In the genomic region with DNA sequence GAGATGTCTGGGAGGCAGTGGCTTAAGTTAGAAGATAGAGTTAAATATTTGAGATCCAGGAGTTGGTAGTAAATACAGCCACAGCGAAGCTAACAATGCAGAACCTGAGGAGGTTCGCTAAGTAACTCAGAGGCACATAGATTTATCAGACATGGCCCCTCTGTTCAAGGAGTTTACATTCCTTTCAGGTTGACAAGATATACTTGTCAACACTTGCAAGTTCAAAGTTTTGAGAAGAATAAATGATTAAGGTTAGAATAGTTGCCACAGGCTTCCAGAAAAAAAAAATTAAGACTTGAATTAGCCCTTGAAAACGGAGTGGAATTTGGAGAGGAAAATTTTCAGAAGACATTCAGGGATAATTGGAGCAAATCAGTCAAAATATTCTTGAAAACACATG, we compare ENCODE assay signal across 20 cellular contexts.
"Had no signal": no experiment of that assay in that cellular context is flagged by ENCODE, and none has a peak within 500 bp of the region (broad histone marks: within the 10 kb centered on the region; RNA-seq: fewer than 3 reads in every experiment).

No MANE protein-coding gene starts in this region.

- H3K4me3 ChIP-seq: adrenal gland, coronary artery, sigmoid colon, tibial artery had no signal

- H3K4me1 Mint-ChIP-seq: activated CD4-positive, alpha-beta memory T cell treated with anti-CD3 and anti-CD28 coated beads, Interleukin-2, amount 10 ng/mL, durations not matched to agents 7 days and 5 days; activated CD8-positive, alpha-beta memory T cell treated with anti-CD3 and anti-CD28 coated beads, Interleukin-2, amount 10 ng/mL, durations not matched to agents 7 days and 5 days; immature natural killer cell had no signal

- H3K9me3 ChIP-seq: adrenal gland, sigmoid colon, tibial artery had no signal

- H3K27me3 Mint-ChIP-seq: activated CD4-positive, alpha-beta memory T cell treated with anti-CD3 and anti-CD28 coated beads, Interleukin-2, amount 10 ng/mL, durations not matched to agents 7 days and 5 days; activated CD8-positive, alpha-beta memory T cell treated with anti-CD3 and anti-CD28 coated beads, Interleukin-2, amount 10 ng/mL, durations not matched to agents 7 days and 5 days; natural killer cell treated with Interleukin-12 subunit alpha and Interleukin-12 subunit beta and Interleukin-15 and Interleukin-18, amount 100 ng/mL, for 72 hours had no signal

- H3K27ac Mint-ChIP-seq: activated CD4-positive, alpha-beta memory T cell treated with anti-CD3 and anti-CD28 coated beads, Interleukin-2, amount 10 ng/mL, durations not matched to agents 7 days and 5 days; activated CD8-positive, alpha-beta memory T cell treated with anti-CD3 and anti-CD28 coated beads, Interleukin-2, amount 10 ng/mL, durations not matched to agents 7 days and 5 days; immature natural killer cell; natural killer cell treated with Interleukin-12 subunit alpha and Interleukin-12 subunit beta and Interleukin-15 and Interleukin-18, amount 100 ng/mL, for 72 hours had no signal

- H3K4me3 Mint-ChIP-seq: activated CD4-positive, alpha-beta memory T cell treated with anti-CD3 and anti-CD28 coated beads, Interleukin-2, amount 10 ng/mL, durations not matched to agents 7 days and 5 days; activated CD8-positive, alpha-beta memory T cell treated with anti-CD3 and anti-CD28 coated beads, Interleukin-2, amount 10 ng/mL, durations not matched to agents 7 days and 5 days; immature natural killer cell; natural killer cell treated with Interleukin-12 subunit alpha and Interleukin-12 subunit beta and Interleukin-15 and Interleukin-18, amount 100 ng/mL, for 72 hours had no signal

- H3K36me3 Mint-ChIP-seq: activated CD8-positive, alpha-beta memory T cell treated with anti-CD3 and anti-CD28 coated beads, Interleukin-2, amount 10 ng/mL, durations not matched to agents 7 days and 5 days; immature natural killer cell; natural killer cell treated with Interleukin-12 subunit alpha and Interleukin-12 subunit beta and Interleukin-15 and Interleukin-18, amount 100 ng/mL, for 72 hours had no signal

- DNase-seq: activated CD4-positive, alpha-beta memory T cell treated with anti-CD3 and anti-CD28 coated beads, Interleukin-2, amount 10 ng/mL, durations not matched to agents 7 days and 5 days; activated CD4-positive, alpha-beta T cell treated with anti-CD3 and anti-CD28 coated beads for 48 hours; activated CD4-positive, CD25-positive, alpha-beta regulatory T cell; activated CD8-positive, alpha-beta memory T cell treated with anti-CD3 and anti-CD28 coated beads, Interleukin-2, amount 10 ng/mL, durations not matched to agents 7 days and 5 days; activated naive CD4-positive, alpha-beta T cell treated with anti-CD3 and anti-CD28 coated beads, Interleukin-2, amount 50 U/mL, for 16 hours; activated T-cell treated with anti-CD3 and anti-CD28 coated beads, Interleukin-2, amount 50 U/mL, for 1 hour; adrenal gland; immature natural killer cell; mesendoderm; posterior cingulate gyrus; sigmoid colon; stimulated activated CD4-positive, alpha-beta T cell treated with anti-CD3 and anti-CD28 coated beads, Interleukin-12 subunit alpha, Interleukin-12 subunit beta, amount 100 ng/mL, for 4 hours; stimulated activated CD4-positive, alpha-beta T cell treated with anti-CD3 and anti-CD28 coated beads, Interleukin-1b, Interleukin-23, amount 100 ng/mL, for 48 hours; stimulated activated naive CD8-positive, alpha-beta T cell treated with anti-CD3 and anti-CD28 coated beads, Interleukin-15, Interleukin-2, amounts not matched to agents 100 U/mL and 50 U/mL, for 24 hours; substantia nigra; T1000; tibial artery had no signal

- H3K27me3 ChIP-seq: adrenal gland, sigmoid colon, tibial artery had no signal

- H3K4me1 ChIP-seq: adrenal gland, sigmoid colon had no signal

- H3K36me3 ChIP-seq: adrenal gland, sigmoid colon, tibial artery had no signal

- H3K27ac ChIP-seq: adrenal gland, coronary artery, sigmoid colon, tibial artery had no signal

- ATAC-seq: activated CD8-positive, alpha-beta memory T cell treated with anti-CD3 and anti-CD28 coated beads, Interleukin-2, amount 10 ng/mL, durations not matched to agents 7 days and 5 days; natural killer cell treated with Interleukin-12 subunit alpha and Interleukin-12 subunit beta and Interleukin-15 and Interleukin-18, amount 100 ng/mL, for 72 hours; SK-N-SH treated with all-trans-retinoic acid at 6 μM for 48 hours; stimulated activated naive CD8-positive, alpha-beta T cell treated with anti-CD3 and anti-CD28 coated beads, Interleukin-15, Interleukin-2, amounts not matched to agents 100 U/mL and 50 U/mL, for 24 hours had no signal
